ENCODE assay signal across 8 cellular contexts in the genomic region with DNA sequence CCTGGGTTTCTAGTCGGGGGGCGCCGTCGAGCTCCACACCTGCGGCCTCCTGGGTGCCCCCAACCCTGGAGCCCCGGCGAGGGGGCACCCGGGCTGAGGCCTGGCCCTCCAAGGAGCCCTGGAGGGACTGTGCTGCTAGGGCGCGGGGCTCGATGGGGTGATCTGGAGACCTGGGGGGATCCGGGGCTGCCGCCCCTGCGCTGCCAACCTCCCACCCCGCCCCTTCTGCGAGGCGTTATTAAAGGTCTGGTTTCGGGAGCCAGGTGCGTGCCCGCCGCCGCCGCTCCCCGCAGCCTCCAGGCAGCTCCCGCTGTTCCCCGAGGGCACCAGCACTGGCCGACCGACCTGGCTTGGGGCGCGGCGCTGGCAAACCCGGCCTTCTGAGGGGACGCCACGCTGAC. TPM values are rescaled to one million over a fixed set of nuclear protein-coding genes. Genes with fewer than 3 reads are reported as not detected.
DNase-seq lines count a peak whose midpoint lies in the region; ATAC-seq and TF ChIP-seq lines count a peak whose summit lies in the region.

No MANE protein-coding gene starts in this region.

- H3K36me3 ChIP-seq in left ventricle myocardium inferior = peaks cover 25% of the 10 kb centered on the region
- H3K36me3 ChIP-seq in mesendoderm (ENCODE audit: control insufficient read depth, insufficient read depth, low read length) = peaks cover 10% of the 10 kb centered on the region
- peaks cover 0 to 20% of the 10 kb centered on the region in 2 donors for H3K36me3 ChIP-seq in vagina

- no peak for ATAC-seq in left cardiac atrium
- no peak for ATAC-seq in GM21526 (IDR thresholded peaks at IDR 0.05; ENCODE audit: low FRiP score, unreplicated experiment)

- H3K56ac ChIP-seq in mesendoderm (ENCODE audit: low read length) = peak overlapping the region; percentile 76

- H2AK5ac ChIP-seq in mesendoderm (ENCODE audit: low read length) = no peak overlapping the region

- no peak for TF ChIP-seq POLR2A in vagina (IDR thresholded peaks at IDR 0.05)

- H3K18ac ChIP-seq in mesendoderm (ENCODE audit: low read length) = peak overlapping the region; percentile 64

- intact Hi-C loops in left ventricle myocardium inferior (cut with micrococcal nuclease) (no loop called here), left cardiac atrium (cut with DNase I) (no loop called here), vagina (cut with DNase I) (no loop called here)

- H3K9ac ChIP-seq in mesendoderm (ENCODE audit: low read length) = peak overlapping the region; percentile 73

- peaks cover 4% of the 10 kb centered on the region for H3K79me2 ChIP-seq in mesendoderm (ENCODE audit: control insufficient read depth, insufficient read depth, low read length)

- H3K4me1 ChIP-seq in left ventricle myocardium inferior (peaks cover 38% of the 10 kb centered on the region), mesendoderm (ENCODE audit: control insufficient read depth, low read depth, low read length) (no peaks in the 10 kb centered on the region), vagina (peaks cover 38% of the 10 kb centered on the region)

- H3K4me3 ChIP-seq in left ventricle myocardium inferior (peak overlapping the region; percentile 84), mesendoderm (ENCODE audit: low read length) (peak overlapping the region; percentile 44), vagina (peak overlapping the region; percentile 79 to 80)

- H3K27ac ChIP-seq in left ventricle myocardium inferior (replicated peaks) (peak overlapping the region; percentile 87), mesendoderm (ENCODE audit: low read depth, low read length) (no peak overlapping the region), vagina (peak overlapping the region; percentile 74)

- no peak overlapping the region for H4K8ac ChIP-seq in mesendoderm (ENCODE audit: low read depth, low read length)

- H4K5ac ChIP-seq in mesendoderm (ENCODE audit: low read length) = no peak overlapping the region

- WGBS in mesendoderm (ENCODE audit: extremely low coverage, insufficient coverage, low lambda C conversion rate) = no CpG with 5 or more reads among the region's 34 CpGs

- H3K27me3 ChIP-seq in left ventricle myocardium inferior (ENCODE audit: low read depth) = no peaks in the 10 kb centered on the region
- H3K27me3 ChIP-seq in mesendoderm (ENCODE audit: insufficient read depth, low read length, poor library complexity) = no peaks in the 10 kb centered on the region
- H3K27me3 ChIP-seq in vagina = no peaks in the 10 kb centered on the region

- H2BK120ac ChIP-seq in mesendoderm (ENCODE audit: low read depth, low read length) = no peak overlapping the region

- H3K9me3 ChIP-seq in left ventricle myocardium inferior (replicated peaks) (no peaks in the 10 kb centered on the region), vagina (no peaks in the 10 kb centered on the region)

- no peak overlapping the region for H2BK15ac ChIP-seq in mesendoderm (replicated peaks; ENCODE audit: low read depth)

- H2BK5ac ChIP-seq in mesendoderm (ENCODE audit: low read length) = no peak overlapping the region

- H3K23ac ChIP-seq in mesendoderm (ENCODE audit: low read length) = no peak overlapping the region

- DNase-seq in left ventricle myocardium inferior = no peak
- no peak for DNase-seq in left cardiac atrium
- peak; percentile 23 for DNase-seq in astrocyte of the hippocampus (ENCODE audit: low read depth, low spot score)
- DNase-seq in mesendoderm = no peak
- DNase-seq in vagina (ENCODE audit: extremely low spot score in 2 of 2) = peak in 1 of 2 donors; percentile 85
- no peak for DNase-seq in NCI-H2081 treated with DMSO at 0.1 percent for 48 hours (lab: John Stamatoyannopoulos, UW)
- no peak for DNase-seq in NCI-H524 (lab: John Stamatoyannopoulos, UW)

- peaks cover 15% of the 10 kb centered on the region for H3K79me1 ChIP-seq in mesendoderm (ENCODE audit: low read length)

- no peak overlapping the region for H3K4ac ChIP-seq in mesendoderm (ENCODE audit: low read depth, low read length)

- peak overlapping the region; percentile 57 for H3K4me2 ChIP-seq in mesendoderm (ENCODE audit: low read length)

- TF ChIP-seq CTCF in left ventricle myocardium inferior (IDR thresholded peaks at IDR 0.05; ENCODE audit: borderline replicate concordance) = no peak
- no peak for TF ChIP-seq CTCF in vagina (IDR thresholded peaks at IDR 0.05)

RNA-seq across cellular contexts. Expression of a gene that starts 0.7 kb away (rescaled TPM):
- total RNA-seq in left ventricle myocardium inferior = 20.9 TPM
- 10 to 100 TPM; 18.1 to 20.3 TPM for total RNA-seq in left cardiac atrium
- polyA plus RNA-seq in mesendoderm (2013, experiment 1 of 2) = 17.3 TPM
- 17.4 TPM for polyA plus RNA-seq in mesendoderm (2013, experiment 2 of 2)
- total RNA-seq in vagina = 38.3 TPM
